Comparison of ENCODE assay signal across 16 cellular contexts in genomic region chr17:57464191-57464864, GRCh38.
DNase-seq lines count a peak whose midpoint lies in the region; ATAC-seq, FAIRE-seq and TF ChIP-seq lines count a peak whose summit lies in the region.
"Had no signal": no experiment of that assay in that cellular context is flagged by ENCODE, and none has a peak within 500 bp of the region (broad histone marks: within the 10 kb centered on the region; RNA-seq: fewer than 3 reads in every experiment).

No MANE protein-coding gene starts in this region.

- ATAC-seq in activated naive CD8-positive, alpha-beta T cell treated with anti-CD3 and anti-CD28 coated beads, Interleukin-2, amount 50 U/mL, for 24 hours: no peak
- ATAC-seq in HG03520 (IDR thresholded peaks at IDR 0.05; ENCODE audit: unreplicated experiment): no peak
- ATAC-seq: gastrocnemius medialis had no signal

- no peak for TF ChIP-seq CTCF in nephron (IDR thresholded peaks at IDR 0.05; ENCODE audit: unreplicated experiment in 3 of 3)

- peak; percentile 53 for FAIRE-seq in GM12892 (lab: Jason Lieb, UNC)
- FAIRE-seq: endometrium, TTC549 had no signal

- peaks cover 78% of the 10 kb centered on the region for H3K4me1 Mint-ChIP-seq in activated naive CD8-positive, alpha-beta T cell treated with anti-CD3 and anti-CD28 coated beads, Interleukin-2, amount 50 U/mL, for 24 hours
- peaks cover 46% of the 10 kb centered on the region for H3K4me1 Mint-ChIP-seq in nephron

- H3K27me3 Mint-ChIP-seq in activated naive CD8-positive, alpha-beta T cell treated with anti-CD3 and anti-CD28 coated beads, Interleukin-2, amount 50 U/mL, for 24 hours: no peaks in the 10 kb centered on the region
- peaks cover 88% of the 10 kb centered on the region for H3K27me3 Mint-ChIP-seq in nephron (ENCODE audit: low read depth)
- H3K27me3 Mint-ChIP-seq: central memory CD8-positive, alpha-beta T cell had no signal

- H3K9me3 Mint-ChIP-seq in activated naive CD8-positive, alpha-beta T cell treated with anti-CD3 and anti-CD28 coated beads, Interleukin-2, amount 50 U/mL, for 24 hours: no peaks in the 10 kb centered on the region
- no peaks in the 10 kb centered on the region for H3K9me3 Mint-ChIP-seq in nephron
- H3K9me3 Mint-ChIP-seq: central memory CD8-positive, alpha-beta T cell had no signal

- TF ChIP-seq POLR2A in GM12892 (IDR thresholded peaks at IDR 0.05; ENCODE audit: low read depth, low read length): no peak

- peak overlapping the region; percentile 94 for H3K27ac Mint-ChIP-seq in activated naive CD8-positive, alpha-beta T cell treated with anti-CD3 and anti-CD28 coated beads, Interleukin-2, amount 50 U/mL, for 24 hours
- peak overlapping the region; percentile 0 to 98 (median 38) for H3K27ac Mint-ChIP-seq in nephron

- peak overlapping the region; percentile 49 for H3K4me3 Mint-ChIP-seq in activated naive CD8-positive, alpha-beta T cell treated with anti-CD3 and anti-CD28 coated beads, Interleukin-2, amount 50 U/mL, for 24 hours
- no peak overlapping the region for H3K4me3 Mint-ChIP-seq in nephron
- H3K4me3 Mint-ChIP-seq: central memory CD8-positive, alpha-beta T cell had no signal

- DNase-seq in CD1c-positive myeloid dendritic cell (ENCODE audit: extremely low spot score) (peak; percentile 53), GM12892 (ENCODE audit: insufficient read length) (no peak), NCI-H82 (lab: John Stamatoyannopoulos, UW) (no peak), 8988T (no peak)
- no peak for DNase-seq in activated naive CD8-positive, alpha-beta T cell treated with anti-CD3 and anti-CD28 coated beads, Interleukin-2, amount 50 U/mL, for 24 hours
- DNase-seq: C1 segment of cervical spinal cord; DMS79 treated with DMSO at 0.1 percent for 48 hours; nucleus accumbens; SIG-M5; stimulated activated CD4-positive, alpha-beta T cell treated with anti-CD3 and anti-CD28 coated beads, Interleukin-4, amount 100 ng/mL, for 4 hours had no signal

- H3K36me3 Mint-ChIP-seq in activated naive CD8-positive, alpha-beta T cell treated with anti-CD3 and anti-CD28 coated beads, Interleukin-2, amount 50 U/mL, for 24 hours (ENCODE audit: low read depth): peaks cover 3% of the 10 kb centered on the region
- H3K36me3 Mint-ChIP-seq in nephron (ENCODE audit: low read depth): peaks cover 16% of the 10 kb centered on the region
